Comparison of ENCODE assay signal across 8 cellular contexts in genomic region chr4:38319456-38320348, GRCh38.
A peak's percentile ranks its signal among the peaks of the same experiment; 100 is the strongest.
DNase-seq lines count a peak whose midpoint lies in the region; ATAC-seq, FAIRE-seq and TF ChIP-seq lines count a peak whose summit lies in the region.

No MANE protein-coding gene starts in this region.

- peak; percentile 78 to 84 for TF ChIP-seq RAD21 in A549 (conservative IDR thresholded peaks at IDR 0.05 in 1 of 2, IDR thresholded peaks at IDR 0.05 in 1 of 2)

- no peak overlapping the region for H3K4me3 ChIP-seq in A549

- TF ChIP-seq EP300 in A549 (IDR thresholded peaks at IDR 0.05), result no peak

- peak overlapping the region; percentile 78 for H3K27ac Mint-ChIP-seq in activated CD4-positive, alpha-beta T cell treated with anti-CD3 and anti-CD28 coated beads for 36 hours
- H3K27ac Mint-ChIP-seq in chondrocyte (ENCODE audit: unreplicated experiment), result peak overlapping the region; percentile 88

- ATAC-seq in A549 (peak; percentile 69 to 84), GM18907 (IDR thresholded peaks at IDR 0.05; ENCODE audit: unreplicated experiment) (peak; percentile 58), HG03342 (IDR thresholded peaks at IDR 0.05; ENCODE audit: unreplicated experiment) (peak; percentile 51), left lobe of liver (peak; percentile 93)
- peak; percentile 84 for ATAC-seq in activated CD4-positive, alpha-beta T cell treated with anti-CD3 and anti-CD28 coated beads for 36 hours

- 31% methylated on average over 17 of the region's 17 CpGs for WGBS in A549 (ENCODE audit: missing lambda C conversion rate)

- POLR2A ChIA-PET in A549 (lab: Yijun Ruan, JAX), result interaction anchor here (0.6 to 2.4 kb wide), 4 partner anchors 23 to 354 kb away, joined by 3 to 21 read pairs (median 4); no protein-coding TSS in a partner anchor
- POLR2A ChIA-PET in activated CD4-positive, alpha-beta T cell treated with anti-CD3 and anti-CD28 coated beads for 36 hours (lab: Charles Lee), result interaction anchor here (0.7 to 2.4 kb wide), 2 partner anchors 9 to 1840 kb away, joined by 3 to 6 read pairs; no protein-coding TSS in a partner anchor

- DNase-seq in A549 (ENCODE audit: low read depth in 1 of 2, low spot score in 1 of 2) (peak; percentile 71 to 85), NCI-H460 (ENCODE audit: extremely low read depth, low read depth) (peak; percentile 86), chondrocyte (ENCODE audit: low spot score) (no peak), left lobe of liver (ENCODE audit: low spot score) (peak; percentile 98)
- peak; percentile 96 for DNase-seq in activated CD4-positive, alpha-beta T cell treated with anti-CD3 and anti-CD28 coated beads for 36 hours
- DNase-seq in stimulated activated CD4-positive, alpha-beta T cell treated with anti-CD3 and anti-CD28 coated beads, Interleukin-1b, Interleukin-23, amount 100 ng/mL, for 4 hours (ENCODE audit: low read depth in 2 of 2), result peak; percentile 94 to 96

- peaks cover 4% of the 10 kb centered on the region for H3K9me3 Mint-ChIP-seq in activated CD4-positive, alpha-beta T cell treated with anti-CD3 and anti-CD28 coated beads for 36 hours (ENCODE audit: low read depth)
- peaks cover 2% of the 10 kb centered on the region for H3K9me3 Mint-ChIP-seq in chondrocyte (ENCODE audit: low read depth)

- peaks cover 26% of the 10 kb centered on the region for H3K4me1 ChIP-seq in A549

- no peaks in the 10 kb centered on the region for H3K36me3 Mint-ChIP-seq in activated CD4-positive, alpha-beta T cell treated with anti-CD3 and anti-CD28 coated beads for 36 hours (ENCODE audit: low read depth)
- H3K36me3 Mint-ChIP-seq in chondrocyte (ENCODE audit: low read depth), result no peaks in the 10 kb centered on the region

- peak overlapping the region; percentile 78 to 89 for H3K27ac ChIP-seq in A549

- CTCF ChIA-PET in A549 (lab: Yijun Ruan, JAX), result interaction anchor here (0.6 to 3.3 kb wide), 30 partner anchors 9 to 416 kb away, joined by 3 to 24 read pairs (median 4); no protein-coding TSS in a partner anchor
- CTCF ChIA-PET in activated CD4-positive, alpha-beta T cell treated with anti-CD3 and anti-CD28 coated beads for 36 hours (lab: Charles Lee), result interaction anchor here (0.6 to 7.3 kb wide), 36 partner anchors 9 to 463 kb away, joined by 3 to 79 read pairs (median 4); partner anchors contain the start of gene TLR10

- TF ChIP-seq CTCF in A549 (IDR thresholded peaks at IDR 0.05), result peak; percentile 69
- peak; percentile 95 for TF ChIP-seq CTCF in chondrocyte (IDR thresholded peaks at IDR 0.05)

- H3K9me3 ChIP-seq in A549, result no peaks in the 10 kb centered on the region

- TF ChIP-seq POLR2A in A549 (IDR thresholded peaks at IDR 0.05; ENCODE audit: low read length), result no peak

- peak overlapping the region; percentile 72 for H3K4me2 ChIP-seq in A549

- H3K4me1 Mint-ChIP-seq in activated CD4-positive, alpha-beta T cell treated with anti-CD3 and anti-CD28 coated beads for 36 hours, result peaks cover 50% of the 10 kb centered on the region
- H3K4me1 Mint-ChIP-seq in chondrocyte (ENCODE audit: low read depth), result peaks cover 30% of the 10 kb centered on the region

- no peak for FAIRE-seq in A549 (lab: Jason Lieb, UNC)

- intact Hi-C loops in activated CD4-positive, alpha-beta T cell treated with anti-CD3 and anti-CD28 coated beads for 36 hours (cut with DNase I, micrococcal nuclease), result loop anchor here (1.0 to 5.0 kb wide), 6 partner anchors 133 to 412 kb away; partner anchors contain the start of gene KLF3 (in 1 of the 2)

- H3K4me3 Mint-ChIP-seq in activated CD4-positive, alpha-beta T cell treated with anti-CD3 and anti-CD28 coated beads for 36 hours, result peak overlapping the region; percentile 68
- H3K4me3 Mint-ChIP-seq in chondrocyte (ENCODE audit: unreplicated experiment), result peak overlapping the region; percentile 46

- peaks cover 7% of the 10 kb centered on the region for H3K27me3 Mint-ChIP-seq in activated CD4-positive, alpha-beta T cell treated with anti-CD3 and anti-CD28 coated beads for 36 hours
- H3K27me3 Mint-ChIP-seq in chondrocyte (ENCODE audit: low read depth), result no peaks in the 10 kb centered on the region

TF ChIP-seq in A549, 52 proteins besides CTCF, POLR2A, EP300 and RAD21:
- TF ChIP-seq KDM5A (IDR thresholded peaks at IDR 0.05) (no peak), GATA3 (IDR thresholded peaks at IDR 0.05; ENCODE audit: borderline replicate concordance) (no peak), ZNF302 (CRISPR knock-in tag; IDR thresholded peaks at IDR 0.05) (0 out of 2 replicates have a peak, but pooled peaks have one; percentile 32), PHF8 (IDR thresholded peaks at IDR 0.05; ENCODE audit: borderline replicate concordance, low read depth) (no peak), KDM1A (IDR thresholded peaks at IDR 0.05; ENCODE audit: low read depth) (0 out of 2 replicates have a peak, but pooled peaks have one; percentile 29), POLR2AphosphoS2 (conservative IDR thresholded peaks at IDR 0.05; ENCODE audit: low read length) (no peak), HEYL (CRISPR knock-in tag; IDR thresholded peaks at IDR 0.05) (no peak), ZC3H11A (IDR thresholded peaks at IDR 0.05) (no peak), HOXA7 (CRISPR knock-in tag; IDR thresholded peaks at IDR 0.05) (no peak), SMC3 (IDR thresholded peaks at IDR 0.05) (peak; percentile 78), MYC (IDR thresholded peaks at IDR 0.05; ENCODE audit: borderline replicate concordance, low read length) (no peak), TFCP2L1 (CRISPR knock-in tag; IDR thresholded peaks at IDR 0.05) (no peak)
- TF ChIP-seq, protein P1, sequence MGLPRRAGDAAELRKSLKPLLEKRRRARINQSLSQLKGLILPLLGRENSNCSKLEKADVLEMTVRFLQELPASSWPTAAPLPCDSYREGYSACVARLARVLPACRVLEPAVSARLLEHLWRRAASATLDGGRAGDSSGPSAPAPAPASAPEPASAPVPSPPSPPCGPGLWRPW (IDR thresholded peaks at IDR 0.05), result no peak
- TF ChIP-seq, protein P2, sequence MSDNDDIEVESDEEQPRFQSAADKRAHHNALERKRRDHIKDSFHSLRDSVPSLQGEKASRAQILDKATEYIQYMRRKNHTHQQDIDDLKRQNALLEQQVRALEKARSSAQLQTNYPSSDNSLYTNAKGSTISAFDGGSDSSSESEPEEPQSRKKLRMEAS (IDR thresholded peaks at IDR 0.05), result 0 out of 2 replicates have a peak, but pooled peaks have one; percentile 46
